ENCODE assay signal across 7 cellular contexts in genomic region chr1:31587328-31587699, GRCh38. TPM values are rescaled to one million over a fixed set of nuclear protein-coding genes. Genes with fewer than 3 reads are reported as not detected.
"Had no signal": no experiment of that assay in that cellular context is flagged by ENCODE, and none has a peak within 500 bp of the region (broad histone marks: within the 10 kb centered on the region; RNA-seq: fewer than 3 reads in every experiment).

No MANE protein-coding gene starts in this region.

RNA-seq across cellular contexts. Expression of gene TINAGL1, which starts 11.0 kb away (rescaled TPM):
- total RNA-seq: activated B cell treated with CpG ODN at 0.5 μM for 24 hours; activated CD4-positive, alpha-beta T cell treated with anti-CD3 and anti-CD28 coated beads, Interleukin-2, amount 10 ng/mL, durations not matched to agents 24 days and 14 days had no signal

RNA-seq across cellular contexts. Expression of gene HCRTR1, which starts 30.2 kb away (rescaled TPM):
- total RNA-seq: activated B cell treated with CpG ODN at 0.5 μM for 24 hours; activated CD4-positive, alpha-beta T cell treated with anti-CD3 and anti-CD28 coated beads, Interleukin-2, amount 10 ng/mL, durations not matched to agents 24 days and 14 days; hepatocyte; mammary epithelial cell; mucosa of gallbladder; Peyer's patch; renal cortical epithelial cell had no signal
- polyA plus RNA-seq: hepatocyte, mammary epithelial cell had no signal
